Comparison of ENCODE assay signal across 1 cellular context in the genomic region with DNA sequence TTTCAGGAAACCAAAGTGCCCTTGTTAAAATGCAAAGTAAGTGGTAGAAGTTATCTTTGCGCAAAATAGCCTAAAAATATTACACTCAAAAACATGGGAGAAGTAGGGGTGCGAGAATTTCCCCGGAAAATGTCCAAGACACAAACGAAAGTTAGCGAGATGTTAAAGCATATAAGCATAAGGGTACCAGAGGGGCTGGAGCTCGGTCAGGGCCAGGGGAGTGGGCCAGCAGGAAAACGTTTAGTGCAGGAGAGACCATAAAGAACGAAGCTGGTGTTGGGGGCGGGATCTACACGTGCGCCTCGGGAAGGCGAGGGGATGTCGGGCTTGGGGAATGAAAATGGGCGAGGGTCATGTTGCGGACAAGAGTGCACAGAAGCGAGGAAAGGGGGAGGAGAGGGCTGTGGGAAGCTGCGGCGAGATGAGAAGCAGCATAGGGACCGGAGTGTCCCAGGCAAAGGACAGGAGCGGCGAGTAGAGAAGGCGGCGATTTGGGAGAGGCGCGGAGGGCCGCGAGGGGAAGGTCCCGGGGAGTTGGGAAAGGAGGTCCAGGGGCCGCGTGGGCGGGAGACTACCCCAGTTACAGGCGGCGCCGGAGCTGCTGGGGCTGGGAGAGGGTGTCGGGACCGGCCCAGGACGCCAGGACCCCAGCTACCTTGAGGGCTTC.
TF ChIP-seq lines count a peak whose summit lies in the region.

No MANE protein-coding gene starts in this region.

TF ChIP-seq in K562, 482 proteins besides CTCF, POLR2A, EP300 and RAD21 (continued from another document and continues in another):
- TF ChIP-seq, protein P1, sequence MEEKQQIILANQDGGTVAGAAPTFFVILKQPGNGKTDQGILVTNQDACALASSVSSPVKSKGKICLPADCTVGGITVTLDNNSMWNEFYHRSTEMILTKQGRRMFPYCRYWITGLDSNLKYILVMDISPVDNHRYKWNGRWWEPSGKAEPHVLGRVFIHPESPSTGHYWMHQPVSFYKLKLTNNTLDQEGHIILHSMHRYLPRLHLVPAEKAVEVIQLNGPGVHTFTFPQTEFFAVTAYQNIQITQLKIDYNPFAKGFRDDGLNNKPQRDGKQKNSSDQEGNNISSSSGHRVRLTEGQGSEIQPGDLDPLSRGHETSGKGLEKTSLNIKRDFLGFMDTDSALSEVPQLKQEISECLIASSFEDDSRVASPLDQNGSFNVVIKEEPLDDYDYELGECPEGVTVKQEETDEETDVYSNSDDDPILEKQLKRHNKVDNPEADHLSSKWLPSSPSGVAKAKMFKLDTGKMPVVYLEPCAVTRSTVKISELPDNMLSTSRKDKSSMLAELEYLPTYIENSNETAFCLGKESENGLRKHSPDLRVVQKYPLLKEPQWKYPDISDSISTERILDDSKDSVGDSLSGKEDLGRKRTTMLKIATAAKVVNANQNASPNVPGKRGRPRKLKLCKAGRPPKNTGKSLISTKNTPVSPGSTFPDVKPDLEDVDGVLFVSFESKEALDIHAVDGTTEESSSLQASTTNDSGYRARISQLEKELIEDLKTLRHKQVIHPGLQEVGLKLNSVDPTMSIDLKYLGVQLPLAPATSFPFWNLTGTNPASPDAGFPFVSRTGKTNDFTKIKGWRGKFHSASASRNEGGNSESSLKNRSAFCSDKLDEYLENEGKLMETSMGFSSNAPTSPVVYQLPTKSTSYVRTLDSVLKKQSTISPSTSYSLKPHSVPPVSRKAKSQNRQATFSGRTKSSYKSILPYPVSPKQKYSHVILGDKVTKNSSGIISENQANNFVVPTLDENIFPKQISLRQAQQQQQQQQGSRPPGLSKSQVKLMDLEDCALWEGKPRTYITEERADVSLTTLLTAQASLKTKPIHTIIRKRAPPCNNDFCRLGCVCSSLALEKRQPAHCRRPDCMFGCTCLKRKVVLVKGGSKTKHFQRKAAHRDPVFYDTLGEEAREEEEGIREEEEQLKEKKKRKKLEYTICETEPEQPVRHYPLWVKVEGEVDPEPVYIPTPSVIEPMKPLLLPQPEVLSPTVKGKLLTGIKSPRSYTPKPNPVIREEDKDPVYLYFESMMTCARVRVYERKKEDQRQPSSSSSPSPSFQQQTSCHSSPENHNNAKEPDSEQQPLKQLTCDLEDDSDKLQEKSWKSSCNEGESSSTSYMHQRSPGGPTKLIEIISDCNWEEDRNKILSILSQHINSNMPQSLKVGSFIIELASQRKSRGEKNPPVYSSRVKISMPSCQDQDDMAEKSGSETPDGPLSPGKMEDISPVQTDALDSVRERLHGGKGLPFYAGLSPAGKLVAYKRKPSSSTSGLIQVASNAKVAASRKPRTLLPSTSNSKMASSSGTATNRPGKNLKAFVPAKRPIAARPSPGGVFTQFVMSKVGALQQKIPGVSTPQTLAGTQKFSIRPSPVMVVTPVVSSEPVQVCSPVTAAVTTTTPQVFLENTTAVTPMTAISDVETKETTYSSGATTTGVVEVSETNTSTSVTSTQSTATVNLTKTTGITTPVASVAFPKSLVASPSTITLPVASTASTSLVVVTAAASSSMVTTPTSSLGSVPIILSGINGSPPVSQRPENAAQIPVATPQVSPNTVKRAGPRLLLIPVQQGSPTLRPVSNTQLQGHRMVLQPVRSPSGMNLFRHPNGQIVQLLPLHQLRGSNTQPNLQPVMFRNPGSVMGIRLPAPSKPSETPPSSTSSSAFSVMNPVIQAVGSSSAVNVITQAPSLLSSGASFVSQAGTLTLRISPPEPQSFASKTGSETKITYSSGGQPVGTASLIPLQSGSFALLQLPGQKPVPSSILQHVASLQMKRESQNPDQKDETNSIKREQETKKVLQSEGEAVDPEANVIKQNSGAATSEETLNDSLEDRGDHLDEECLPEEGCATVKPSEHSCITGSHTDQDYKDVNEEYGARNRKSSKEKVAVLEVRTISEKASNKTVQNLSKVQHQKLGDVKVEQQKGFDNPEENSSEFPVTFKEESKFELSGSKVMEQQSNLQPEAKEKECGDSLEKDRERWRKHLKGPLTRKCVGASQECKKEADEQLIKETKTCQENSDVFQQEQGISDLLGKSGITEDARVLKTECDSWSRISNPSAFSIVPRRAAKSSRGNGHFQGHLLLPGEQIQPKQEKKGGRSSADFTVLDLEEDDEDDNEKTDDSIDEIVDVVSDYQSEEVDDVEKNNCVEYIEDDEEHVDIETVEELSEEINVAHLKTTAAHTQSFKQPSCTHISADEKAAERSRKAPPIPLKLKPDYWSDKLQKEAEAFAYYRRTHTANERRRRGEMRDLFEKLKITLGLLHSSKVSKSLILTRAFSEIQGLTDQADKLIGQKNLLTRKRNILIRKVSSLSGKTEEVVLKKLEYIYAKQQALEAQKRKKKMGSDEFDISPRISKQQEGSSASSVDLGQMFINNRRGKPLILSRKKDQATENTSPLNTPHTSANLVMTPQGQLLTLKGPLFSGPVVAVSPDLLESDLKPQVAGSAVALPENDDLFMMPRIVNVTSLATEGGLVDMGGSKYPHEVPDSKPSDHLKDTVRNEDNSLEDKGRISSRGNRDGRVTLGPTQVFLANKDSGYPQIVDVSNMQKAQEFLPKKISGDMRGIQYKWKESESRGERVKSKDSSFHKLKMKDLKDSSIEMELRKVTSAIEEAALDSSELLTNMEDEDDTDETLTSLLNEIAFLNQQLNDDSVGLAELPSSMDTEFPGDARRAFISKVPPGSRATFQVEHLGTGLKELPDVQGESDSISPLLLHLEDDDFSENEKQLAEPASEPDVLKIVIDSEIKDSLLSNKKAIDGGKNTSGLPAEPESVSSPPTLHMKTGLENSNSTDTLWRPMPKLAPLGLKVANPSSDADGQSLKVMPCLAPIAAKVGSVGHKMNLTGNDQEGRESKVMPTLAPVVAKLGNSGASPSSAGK (IDR thresholded peaks at IDR 0.05) = peak; percentile 79
- TF ChIP-seq NR3C1 (CRISPR knock-in tag; IDR thresholded peaks at IDR 0.05) (no peak; the same call in 1 of the 2 replicates), TOE1 (IDR thresholded peaks at IDR 0.05; ENCODE audit: borderline replicate concordance) (0 out of 2 replicates have a peak, but pooled peaks have one; percentile 73), TOE1 (CRISPR knock-in tag; IDR thresholded peaks at IDR 0.05; ENCODE audit: borderline replicate concordance, low read depth) (peak; percentile 84; the same call in 1 of the 2 replicates), ZNF316 (IDR thresholded peaks at IDR 0.05) (peak; percentile 40; the same call in 1 of the 2 replicates), CEBPG (CRISPR knock-in tag; IDR thresholded peaks at IDR 0.05) (0 out of 2 replicates have a peak, but pooled peaks have one; percentile 41), CEBPG (tag; conservative IDR thresholded peaks at IDR 0.05 in 1 of 2, IDR thresholded peaks at IDR 0.05 in 1 of 2) (no peak), HDAC1 (IDR thresholded peaks at IDR 0.05) (peak in 1 of 2 experiments; percentile 98; a peak in 2 of 4 replicates), FOXK2 (conservative IDR thresholded peaks at IDR 0.05 in 1 of 2, IDR thresholded peaks at IDR 0.05 in 1 of 2; ENCODE audit: low read depth in 2 of 2) (peak in 1 of 2 experiments; percentile 61), DIDO1 (tag; IDR thresholded peaks at IDR 0.05; ENCODE audit: low read depth) (peak; percentile 52; the same call in 1 of the 2 replicates), LCOR (CRISPR knock-in tag; IDR thresholded peaks at IDR 0.05) (peak; percentile 60; the same call in 1 of the 2 replicates), SAFB2 (IDR thresholded peaks at IDR 0.05; ENCODE audit: borderline replicate concordance, low read depth, low read length, severe bottlenecking) (no peak)
- TF ChIP-seq, protein P2, sequence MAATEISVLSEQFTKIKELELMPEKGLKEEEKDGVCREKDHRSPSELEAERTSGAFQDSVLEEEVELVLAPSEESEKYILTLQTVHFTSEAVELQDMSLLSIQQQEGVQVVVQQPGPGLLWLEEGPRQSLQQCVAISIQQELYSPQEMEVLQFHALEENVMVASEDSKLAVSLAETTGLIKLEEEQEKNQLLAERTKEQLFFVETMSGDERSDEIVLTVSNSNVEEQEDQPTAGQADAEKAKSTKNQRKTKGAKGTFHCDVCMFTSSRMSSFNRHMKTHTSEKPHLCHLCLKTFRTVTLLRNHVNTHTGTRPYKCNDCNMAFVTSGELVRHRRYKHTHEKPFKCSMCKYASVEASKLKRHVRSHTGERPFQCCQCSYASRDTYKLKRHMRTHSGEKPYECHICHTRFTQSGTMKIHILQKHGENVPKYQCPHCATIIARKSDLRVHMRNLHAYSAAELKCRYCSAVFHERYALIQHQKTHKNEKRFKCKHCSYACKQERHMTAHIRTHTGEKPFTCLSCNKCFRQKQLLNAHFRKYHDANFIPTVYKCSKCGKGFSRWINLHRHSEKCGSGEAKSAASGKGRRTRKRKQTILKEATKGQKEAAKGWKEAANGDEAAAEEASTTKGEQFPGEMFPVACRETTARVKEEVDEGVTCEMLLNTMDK (IDR thresholded peaks at IDR 0.05; ENCODE audit: borderline replicate concordance, insufficient read depth, low read depth, low read length, poor library complexity, severe bottlenecking) = no peak
- TF ChIP-seq, protein P3, sequence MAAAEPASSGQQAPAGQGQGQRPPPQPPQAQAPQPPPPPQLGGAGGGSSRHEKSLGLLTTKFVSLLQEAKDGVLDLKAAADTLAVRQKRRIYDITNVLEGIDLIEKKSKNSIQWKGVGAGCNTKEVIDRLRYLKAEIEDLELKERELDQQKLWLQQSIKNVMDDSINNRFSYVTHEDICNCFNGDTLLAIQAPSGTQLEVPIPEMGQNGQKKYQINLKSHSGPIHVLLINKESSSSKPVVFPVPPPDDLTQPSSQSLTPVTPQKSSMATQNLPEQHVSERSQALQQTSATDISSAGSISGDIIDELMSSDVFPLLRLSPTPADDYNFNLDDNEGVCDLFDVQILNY (CRISPR knock-in tag; IDR thresholded peaks at IDR 0.05) = peak; percentile 48; the same call in 1 of the 2 replicates
- TF ChIP-seq, protein P4, sequence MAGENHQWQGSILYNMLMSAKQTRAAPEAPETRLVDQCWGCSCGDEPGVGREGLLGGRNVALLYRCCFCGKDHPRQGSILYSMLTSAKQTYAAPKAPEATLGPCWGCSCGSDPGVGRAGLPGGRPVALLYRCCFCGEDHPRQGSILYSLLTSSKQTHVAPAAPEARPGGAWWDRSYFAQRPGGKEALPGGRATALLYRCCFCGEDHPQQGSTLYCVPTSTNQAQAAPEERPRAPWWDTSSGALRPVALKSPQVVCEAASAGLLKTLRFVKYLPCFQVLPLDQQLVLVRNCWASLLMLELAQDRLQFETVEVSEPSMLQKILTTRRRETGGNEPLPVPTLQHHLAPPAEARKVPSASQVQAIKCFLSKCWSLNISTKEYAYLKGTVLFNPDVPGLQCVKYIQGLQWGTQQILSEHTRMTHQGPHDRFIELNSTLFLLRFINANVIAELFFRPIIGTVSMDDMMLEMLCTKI (IDR thresholded peaks at IDR 0.05; ENCODE audit: partially characterized antibody) = no peak
- TF ChIP-seq, protein P5, sequence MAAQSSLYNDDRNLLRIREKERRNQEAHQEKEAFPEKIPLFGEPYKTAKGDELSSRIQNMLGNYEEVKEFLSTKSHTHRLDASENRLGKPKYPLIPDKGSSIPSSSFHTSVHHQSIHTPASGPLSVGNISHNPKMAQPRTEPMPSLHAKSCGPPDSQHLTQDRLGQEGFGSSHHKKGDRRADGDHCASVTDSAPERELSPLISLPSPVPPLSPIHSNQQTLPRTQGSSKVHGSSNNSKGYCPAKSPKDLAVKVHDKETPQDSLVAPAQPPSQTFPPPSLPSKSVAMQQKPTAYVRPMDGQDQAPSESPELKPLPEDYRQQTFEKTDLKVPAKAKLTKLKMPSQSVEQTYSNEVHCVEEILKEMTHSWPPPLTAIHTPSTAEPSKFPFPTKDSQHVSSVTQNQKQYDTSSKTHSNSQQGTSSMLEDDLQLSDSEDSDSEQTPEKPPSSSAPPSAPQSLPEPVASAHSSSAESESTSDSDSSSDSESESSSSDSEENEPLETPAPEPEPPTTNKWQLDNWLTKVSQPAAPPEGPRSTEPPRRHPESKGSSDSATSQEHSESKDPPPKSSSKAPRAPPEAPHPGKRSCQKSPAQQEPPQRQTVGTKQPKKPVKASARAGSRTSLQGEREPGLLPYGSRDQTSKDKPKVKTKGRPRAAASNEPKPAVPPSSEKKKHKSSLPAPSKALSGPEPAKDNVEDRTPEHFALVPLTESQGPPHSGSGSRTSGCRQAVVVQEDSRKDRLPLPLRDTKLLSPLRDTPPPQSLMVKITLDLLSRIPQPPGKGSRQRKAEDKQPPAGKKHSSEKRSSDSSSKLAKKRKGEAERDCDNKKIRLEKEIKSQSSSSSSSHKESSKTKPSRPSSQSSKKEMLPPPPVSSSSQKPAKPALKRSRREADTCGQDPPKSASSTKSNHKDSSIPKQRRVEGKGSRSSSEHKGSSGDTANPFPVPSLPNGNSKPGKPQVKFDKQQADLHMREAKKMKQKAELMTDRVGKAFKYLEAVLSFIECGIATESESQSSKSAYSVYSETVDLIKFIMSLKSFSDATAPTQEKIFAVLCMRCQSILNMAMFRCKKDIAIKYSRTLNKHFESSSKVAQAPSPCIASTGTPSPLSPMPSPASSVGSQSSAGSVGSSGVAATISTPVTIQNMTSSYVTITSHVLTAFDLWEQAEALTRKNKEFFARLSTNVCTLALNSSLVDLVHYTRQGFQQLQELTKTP (IDR thresholded peaks at IDR 0.05; ENCODE audit: low read depth in 1 of 2, partially characterized antibody in 2 of 2) = peak in 1 of 2 experiments; percentile 74
- TF ChIP-seq, protein P6, sequence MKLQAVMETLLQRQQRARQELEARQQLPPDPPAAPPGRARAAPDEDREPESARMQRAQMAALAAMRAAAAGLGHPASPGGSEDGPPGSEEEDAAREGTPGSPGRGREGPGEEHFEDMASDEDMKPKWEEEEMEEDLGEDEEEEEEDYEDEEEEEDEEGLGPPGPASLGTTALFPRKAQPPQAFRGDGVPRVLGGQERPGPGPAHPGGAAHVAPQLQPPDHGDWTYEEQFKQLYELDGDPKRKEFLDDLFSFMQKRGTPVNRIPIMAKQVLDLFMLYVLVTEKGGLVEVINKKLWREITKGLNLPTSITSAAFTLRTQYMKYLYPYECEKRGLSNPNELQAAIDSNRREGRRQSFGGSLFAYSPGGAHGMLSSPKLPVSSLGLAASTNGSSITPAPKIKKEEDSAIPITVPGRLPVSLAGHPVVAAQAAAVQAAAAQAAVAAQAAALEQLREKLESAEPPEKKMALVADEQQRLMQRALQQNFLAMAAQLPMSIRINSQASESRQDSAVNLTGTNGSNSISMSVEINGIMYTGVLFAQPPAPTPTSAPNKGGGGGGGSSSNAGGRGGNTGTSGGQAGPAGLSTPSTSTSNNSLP (IDR thresholded peaks at IDR 0.05; ENCODE audit: borderline replicate concordance, low read depth, low read length) = no peak
- TF ChIP-seq, protein P7, sequence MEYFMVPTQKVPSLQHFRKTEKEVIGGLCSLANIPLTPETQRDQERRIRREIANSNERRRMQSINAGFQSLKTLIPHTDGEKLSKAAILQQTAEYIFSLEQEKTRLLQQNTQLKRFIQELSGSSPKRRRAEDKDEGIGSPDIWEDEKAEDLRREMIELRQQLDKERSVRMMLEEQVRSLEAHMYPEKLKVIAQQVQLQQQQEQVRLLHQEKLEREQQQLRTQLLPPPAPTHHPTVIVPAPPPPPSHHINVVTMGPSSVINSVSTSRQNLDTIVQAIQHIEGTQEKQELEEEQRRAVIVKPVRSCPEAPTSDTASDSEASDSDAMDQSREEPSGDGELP (CRISPR knock-in tag; IDR thresholded peaks at IDR 0.05; ENCODE audit: borderline replicate concordance) = no peak
- TF ChIP-seq, protein P8, sequence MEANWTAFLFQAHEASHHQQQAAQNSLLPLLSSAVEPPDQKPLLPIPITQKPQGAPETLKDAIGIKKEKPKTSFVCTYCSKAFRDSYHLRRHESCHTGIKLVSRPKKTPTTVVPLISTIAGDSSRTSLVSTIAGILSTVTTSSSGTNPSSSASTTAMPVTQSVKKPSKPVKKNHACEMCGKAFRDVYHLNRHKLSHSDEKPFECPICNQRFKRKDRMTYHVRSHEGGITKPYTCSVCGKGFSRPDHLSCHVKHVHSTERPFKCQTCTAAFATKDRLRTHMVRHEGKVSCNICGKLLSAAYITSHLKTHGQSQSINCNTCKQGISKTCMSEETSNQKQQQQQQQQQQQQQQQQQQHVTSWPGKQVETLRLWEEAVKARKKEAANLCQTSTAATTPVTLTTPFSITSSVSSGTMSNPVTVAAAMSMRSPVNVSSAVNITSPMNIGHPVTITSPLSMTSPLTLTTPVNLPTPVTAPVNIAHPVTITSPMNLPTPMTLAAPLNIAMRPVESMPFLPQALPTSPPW (CRISPR knock-in tag; IDR thresholded peaks at IDR 0.05) = peak; percentile 29
